ENCODE assay signal across 15 cellular contexts in the genomic region with DNA sequence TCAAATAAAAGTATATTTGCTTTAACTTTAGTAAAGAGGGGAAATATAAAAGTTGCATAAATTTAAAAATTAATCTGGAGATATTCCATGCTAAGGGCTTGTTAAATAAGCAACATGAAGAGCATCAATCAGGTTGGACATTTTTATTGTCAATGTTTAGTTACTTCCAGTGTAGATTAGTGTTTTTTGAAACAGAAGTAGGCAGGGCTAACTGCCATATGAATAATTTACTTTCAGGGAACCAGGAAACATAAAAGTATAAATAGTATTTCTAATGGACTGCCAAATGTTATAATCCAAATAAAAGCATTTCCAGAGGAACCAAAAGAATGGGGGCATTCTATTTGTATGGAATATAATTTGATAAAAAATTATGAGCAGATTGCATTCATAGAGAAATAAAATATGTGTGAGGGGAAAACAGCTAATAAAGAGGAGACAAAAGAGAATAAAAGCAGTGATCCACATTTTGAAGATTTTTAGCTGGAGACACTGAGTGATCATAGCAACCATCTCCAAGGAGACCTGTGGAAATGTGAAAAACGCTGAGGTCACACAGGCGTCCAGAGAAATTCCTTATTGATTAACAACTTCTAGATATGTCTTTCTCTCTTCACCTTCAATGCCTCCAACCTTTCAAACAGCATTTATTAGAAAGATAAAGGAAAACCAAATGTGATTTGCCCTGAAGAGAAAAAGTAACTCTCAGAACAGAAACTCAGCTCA.
DNase-seq lines count a peak whose midpoint lies in the region; ATAC-seq and TF ChIP-seq lines count a peak whose summit lies in the region.
"Had no signal": no experiment of that assay in that cellular context is flagged by ENCODE, and none has a peak within 500 bp of the region (broad histone marks: within the 10 kb centered on the region; RNA-seq: fewer than 3 reads in every experiment).

No MANE protein-coding gene starts in this region.

- H3K36me3 Mint-ChIP-seq in MCF 10A (ENCODE audit: insufficient read depth, unreplicated experiment), result peaks cover 5% of the 10 kb centered on the region

- no peak for ATAC-seq in HG02885 (IDR thresholded peaks at IDR 0.05; ENCODE audit: poor library complexity, unreplicated experiment)
- ATAC-seq in left colon, result no peak
- ATAC-seq: Right ventricle myocardium inferior had no signal

- TF ChIP-seq POLR2A in breast epithelium (IDR thresholded peaks at IDR 0.05) (no peak), uterus (IDR thresholded peaks at IDR 0.05) (no peak)

- H3K4me1 ChIP-seq in breast epithelium, result peaks cover 0 to 4% of the 10 kb centered on the region in 2 donors
- H3K4me1 ChIP-seq in uterus, result peaks cover 18 to 23% of the 10 kb centered on the region in 2 donors

- no peaks in the 10 kb centered on the region for H3K27me3 Mint-ChIP-seq in MCF 10A (ENCODE audit: insufficient read depth, unreplicated experiment)
- H3K27me3 Mint-ChIP-seq: IgD-negative memory B cell had no signal

- POLR2A ChIA-PET in MCF 10A (lab: Yijun Ruan, JAX), result interaction anchor here (0.6 to 9.3 kb wide), 15 partner anchors 9 to 305 kb away, joined by 3 to 101 read pairs (median 7); partner anchors contain the start of gene SRGAP1

- H3K4me3 ChIP-seq in breast epithelium, result no peak overlapping the region
- no peak overlapping the region for H3K4me3 ChIP-seq in uterus
- H3K4me3 ChIP-seq: BLaER1, transverse colon had no signal

- H3K4me1 Mint-ChIP-seq in MCF 10A (ENCODE audit: insufficient read depth, unreplicated experiment), result peaks cover 67% of the 10 kb centered on the region

- peaks cover 2% of the 10 kb centered on the region for H3K9me3 Mint-ChIP-seq in MCF 10A (ENCODE audit: unreplicated experiment)
- H3K9me3 Mint-ChIP-seq: IgD-negative memory B cell had no signal

- peak; percentile 47 for DNase-seq in MCF 10A (ENCODE audit: unreplicated experiment)
- no peak for DNase-seq in breast epithelium (ENCODE audit: low spot score in 2 of 2)
- DNase-seq in T1000 (lab: John Stamatoyannopoulos, UW), result peak; percentile 5
- DNase-seq in glomerular endothelial cell (ENCODE audit: extremely low read depth, low read depth, low spot score), result peak; percentile 64
- no peak for DNase-seq in uterus
- DNase-seq in NCI-H2227 (lab: John Stamatoyannopoulos, UW; ENCODE audit: unreplicated experiment), result no peak
- no peak for DNase-seq in left colon
- DNase-seq: activated CD8-positive, alpha-beta memory T cell treated with anti-CD3 and anti-CD28 coated beads, Interleukin-2, amount 50 U/mL, for 48 hours; effector CD4-positive, alpha-beta T cell; H7; transverse colon had no signal

- H3K4me3 Mint-ChIP-seq in MCF 10A (ENCODE audit: unreplicated experiment), result peak overlapping the region; percentile 25
- H3K4me3 Mint-ChIP-seq: IgD-negative memory B cell had no signal

- CTCF ChIA-PET in MCF 10A (lab: Yijun Ruan, JAX), result interaction anchor here (0.6 to 4.6 kb wide), 7 partner anchors 10 to 70 kb away, joined by 3 to 28 read pairs (median 3); partner anchors contain the start of gene SRGAP1

- no peaks in the 10 kb centered on the region for H3K36me3 ChIP-seq in breast epithelium
- H3K36me3 ChIP-seq in uterus, result no peaks in the 10 kb centered on the region
- H3K36me3 ChIP-seq: BLaER1, transverse colon had no signal

- peak overlapping the region; percentile 89 for H3K27ac Mint-ChIP-seq in MCF 10A (ENCODE audit: low read depth, unreplicated experiment)
- H3K27ac Mint-ChIP-seq: IgD-negative memory B cell had no signal

- BruUV-seq in MCF 10A (replicated peaks; lab: Mats Ljungman, UMichigan), result no TSS peak

- H3K9me3 ChIP-seq in breast epithelium (no peaks in the 10 kb centered on the region), uterus (no peaks in the 10 kb centered on the region)
- H3K9me3 ChIP-seq: BLaER1, transverse colon had no signal

- intact Hi-C loops in MCF 10A (cut with micrococcal nuclease), result loop anchor here (5.0 kb wide), 2 partner anchors 172 to 267 kb away; no protein-coding TSS in a partner anchor
- intact Hi-C loops in breast epithelium (cut with DNase I; ENCODE audit: low total_unique reads), result no loop called here
- intact Hi-C loops in uterus (cut with DNase I; ENCODE audit: low total_unique reads), result no loop called here
- intact Hi-C loops in left colon (cut with DNase I, micrococcal nuclease), result no loop called here

- no peak for TF ChIP-seq CTCF in MCF 10A (IDR thresholded peaks at IDR 0.05; ENCODE audit: unreplicated experiment)
- no peak for TF ChIP-seq CTCF in breast epithelium (IDR thresholded peaks at IDR 0.05)
- no peak for TF ChIP-seq CTCF in uterus (IDR thresholded peaks at IDR 0.05)

- H3K27me3 ChIP-seq in breast epithelium (no peaks in the 10 kb centered on the region), uterus (no peaks in the 10 kb centered on the region)
- H3K27me3 ChIP-seq: BLaER1, transverse colon had no signal

- H3K27ac ChIP-seq in breast epithelium, result peak overlapping the region in 1 of 2 donors; percentile 22
- peak overlapping the region; percentile 76 to 78 for H3K27ac ChIP-seq in uterus
- H3K27ac ChIP-seq: BLaER1 had no signal

Comparison
In these comparisons a context has a peak if more than half of its experiments do, and no peak if none do; other contexts are left out.
1. DNase-seq: peak in MCF 10A (single experiment), T1000 (single experiment) and glomerular endothelial cell (single experiment); none in breast epithelium (0 of 2), uterus (0 of 2), NCI-H2227 (single experiment) and left colon (0 of 2).